ENCODE assay signal across 8 cellular contexts in genomic region chr6:47787620-47788497, GRCh38. TPM values are rescaled to one million over a fixed set of nuclear protein-coding genes. Genes with fewer than 3 reads are reported as not detected.
A peak's percentile ranks its signal among the peaks of the same experiment; 100 is the strongest.
DNase-seq lines count a peak whose midpoint lies in the region; ATAC-seq and TF ChIP-seq lines count a peak whose summit lies in the region.

No MANE protein-coding gene starts in this region.

- H3K4me1 ChIP-seq in GM23338 (ENCODE audit: insufficient read depth) (peaks cover 25% of the 10 kb centered on the region), cardiac muscle cell (ENCODE audit: low read depth) (no peaks in the 10 kb centered on the region), psoas muscle (no peaks in the 10 kb centered on the region)

- no peaks in the 10 kb centered on the region for H3K9me2 ChIP-seq in GM23338 (ENCODE audit: insufficient read depth)

- H3K27me3 Mint-ChIP-seq in GM23338 (ENCODE audit: insufficient read depth, low read depth, poor library complexity), result peaks cover 38% of the 10 kb centered on the region
- peaks cover 43% of the 10 kb centered on the region for H3K27me3 Mint-ChIP-seq in activated naive CD8-positive, alpha-beta T cell treated with anti-CD3 and anti-CD28 coated beads for 36 hours

- no peaks in the 10 kb centered on the region for H4K20me1 ChIP-seq in GM23338 (replicated peaks; ENCODE audit: insufficient read depth)

- H3K36me3 ChIP-seq in GM23338 (ENCODE audit: insufficient read depth), result no peaks in the 10 kb centered on the region
- H3K36me3 ChIP-seq in MG63, result no peaks in the 10 kb centered on the region
- no peaks in the 10 kb centered on the region for H3K36me3 ChIP-seq in cardiac muscle cell
- no peaks in the 10 kb centered on the region for H3K36me3 ChIP-seq in psoas muscle (ENCODE audit: insufficient read depth in 1 of 2, low read depth in 1 of 2)

- peak; percentile 83 to 96 for TF ChIP-seq CTCF in GM23338 (conservative IDR thresholded peaks at IDR 0.05; ENCODE audit: low read depth in 2 of 2)
- TF ChIP-seq CTCF in cardiac muscle cell (IDR thresholded peaks at IDR 0.05; ENCODE audit: low read depth, low read length), result peak; percentile 88
- TF ChIP-seq CTCF in psoas muscle (IDR thresholded peaks at IDR 0.05), result peak; percentile 86

- intact Hi-C loops in psoas muscle (cut with DNase I), result loop anchor here (2.0 to 10.0 kb wide), 3 partner anchors 977 to 1624 kb away; no protein-coding TSS in a partner anchor

- H3F3A ChIP-seq in GM23338 (replicated peaks; ENCODE audit: low read depth), result no peaks in the 10 kb centered on the region

- H3K27ac Mint-ChIP-seq in GM23338, result no peak overlapping the region
- no peak overlapping the region for H3K27ac Mint-ChIP-seq in activated naive CD8-positive, alpha-beta T cell treated with anti-CD3 and anti-CD28 coated beads for 36 hours

- H2AFZ ChIP-seq in GM23338, result no peak overlapping the region; the same call in 1 of the 2 replicates

- no peaks in the 10 kb centered on the region for H3K36me3 Mint-ChIP-seq in GM23338 (ENCODE audit: low read depth)
- H3K36me3 Mint-ChIP-seq in activated naive CD8-positive, alpha-beta T cell treated with anti-CD3 and anti-CD28 coated beads for 36 hours, result no peaks in the 10 kb centered on the region

- no peak overlapping the region for H3K27ac ChIP-seq in GM23338 (ENCODE audit: low read depth)
- no peak overlapping the region for H3K27ac ChIP-seq in cardiac muscle cell
- no peak overlapping the region for H3K27ac ChIP-seq in psoas muscle

- peak; percentile 64 for DNase-seq in GM03348 (ENCODE audit: low spot score)
- DNase-seq in GM23338 (ENCODE audit: low spot score), result peak; percentile 82
- DNase-seq in MG63, result peak; percentile 63
- peak; percentile 60 for DNase-seq in SK-N-DZ (ENCODE audit: low spot score)
- peak; percentile 50 for DNase-seq in activated naive CD8-positive, alpha-beta T cell treated with anti-CD3 and anti-CD28 coated beads for 36 hours
- DNase-seq in cardiac muscle cell (ENCODE audit: low read depth in 1 of 2, low spot score in 1 of 2), result peak; percentile 69 to 76
- peak; percentile 35 to 65 for DNase-seq in psoas muscle

- WGBS in psoas muscle, 3 donors, result 10 to 20% (median 14%) methylated on average over 20 of the region's 20 CpGs

- H3K9me3 Mint-ChIP-seq in GM23338, result no peaks in the 10 kb centered on the region
- no peaks in the 10 kb centered on the region for H3K9me3 Mint-ChIP-seq in activated naive CD8-positive, alpha-beta T cell treated with anti-CD3 and anti-CD28 coated beads for 36 hours

- peaks cover 27% of the 10 kb centered on the region for H3K4me1 Mint-ChIP-seq in GM23338
- no peaks in the 10 kb centered on the region for H3K4me1 Mint-ChIP-seq in activated naive CD8-positive, alpha-beta T cell treated with anti-CD3 and anti-CD28 coated beads for 36 hours

- peaks cover 45% of the 10 kb centered on the region for H3K27me3 ChIP-seq in GM23338 (ENCODE audit: insufficient read depth)
- no peaks in the 10 kb centered on the region for H3K27me3 ChIP-seq in MG63
- peaks cover 8% of the 10 kb centered on the region for H3K27me3 ChIP-seq in cardiac muscle cell
- H3K27me3 ChIP-seq in psoas muscle (ENCODE audit: insufficient read depth in 3 of 3, low read length in 2 of 3), result peaks cover 0 to 3% (median 0%) of the 10 kb centered on the region in 3 donors

- H3K9me3 ChIP-seq in MG63 (no peaks in the 10 kb centered on the region), cardiac muscle cell (ENCODE audit: low read depth) (no peaks in the 10 kb centered on the region), psoas muscle (no peaks in the 10 kb centered on the region)

- no peak overlapping the region for H3K4me3 Mint-ChIP-seq in GM23338
- H3K4me3 Mint-ChIP-seq in activated naive CD8-positive, alpha-beta T cell treated with anti-CD3 and anti-CD28 coated beads for 36 hours, result no peak overlapping the region

- ATAC-seq in GM23338, result peak; percentile 81
- ATAC-seq in psoas muscle, result peak; percentile 48 to 81 (median 68)
- ATAC-seq in HG03045 (IDR thresholded peaks at IDR 0.05; ENCODE audit: unreplicated experiment), result no peak

- H3K4me2 ChIP-seq in GM23338, result peak overlapping the region; percentile 52; the same call in 1 of the 2 replicates

- H3K79me2 ChIP-seq in GM23338 (replicated peaks; ENCODE audit: insufficient read depth), result no peaks in the 10 kb centered on the region

- H3K4me3 ChIP-seq in GM23338 (peak overlapping the region; percentile 32; the same call in 1 of the 2 replicates), MG63 (peak overlapping the region; percentile 11), cardiac muscle cell (no peak overlapping the region), psoas muscle (peak overlapping the region; percentile 31)

TF ChIP-seq in GM23338, 12 proteins besides CTCF, POLR2A, EP300 and RAD21:
- no peak for TF ChIP-seq ZNF331 (CRISPR knock-in tag; IDR thresholded peaks at IDR 0.05; ENCODE audit: low read depth)
- no peak for TF ChIP-seq NANOG (IDR thresholded peaks at IDR 0.05; ENCODE audit: borderline replicate concordance)
- TF ChIP-seq ETS1 (IDR thresholded peaks at IDR 0.05), result no peak

RNA-seq across cellular contexts. Expression of gene OPN5, which starts 6.0 kb away (rescaled TPM):
- not detected in 2 replicates for total RNA-seq in GM23338 (2014; rRNA removed; shearing (Covaris generic))
- polyA plus RNA-seq in GM23338 (2016; fragmentation: Nextera tagmentation; extraction: Ambion mirVana), result not detected in 2 replicates
- not detected in 2 replicates for total RNA-seq in MG63 (2014; rRNA removed; shearing (Covaris generic); ENCODE audit: low replicate concordance)
- polyA plus RNA-seq in SK-N-DZ (2014; cell fraction: cytosol; rRNA removed), result not detected in 2 replicates
- polyA plus RNA-seq in SK-N-DZ (2014; cell fraction: nucleus; rRNA removed), result 0.07 TPM in 1 of 2 replicates, not detected in the other
- not detected for total RNA-seq in activated naive CD8-positive, alpha-beta T cell treated with anti-CD3 and anti-CD28 coated beads for 36 hours
- 0.14 TPM in 1 of 2 replicates, not detected in the other for total RNA-seq in cardiac muscle cell
- not detected in 2 replicates for polyA plus RNA-seq in cardiac muscle cell
- total RNA-seq in psoas muscle, result under 1 TPM in 2 of 4 donors, not detected in 2; 0.18 to 0.71 TPM
- under 1 TPM in 2 of 3 donors, not detected in 1; 0.07 to 0.09 TPM for polyA plus RNA-seq in psoas muscle
